ENCODE assay signal across 3 cellular contexts in the genomic region with DNA sequence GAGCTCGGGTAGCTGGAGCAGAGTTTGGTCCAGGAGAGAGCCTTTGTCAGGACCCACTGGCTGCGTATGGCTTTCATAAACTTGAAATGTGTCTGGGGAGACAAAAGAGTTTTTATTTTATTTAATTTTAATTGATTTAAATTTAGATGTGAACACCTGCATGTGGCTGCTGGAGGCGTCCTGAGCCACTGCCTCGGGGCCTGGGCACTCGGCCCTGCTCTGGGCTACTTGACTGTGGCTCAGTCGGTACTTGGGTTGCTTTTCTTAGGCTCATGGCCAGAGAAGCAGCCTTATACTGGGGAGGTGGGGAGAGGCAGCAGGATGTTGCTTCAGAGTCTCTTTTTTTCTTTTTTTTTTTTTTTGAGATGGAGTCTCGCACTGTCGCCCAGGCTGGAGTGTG.
"Had no signal": no experiment of that assay in that cellular context is flagged by ENCODE, and none has a peak within 500 bp of the region (broad histone marks: within the 10 kb centered on the region; RNA-seq: fewer than 3 reads in every experiment).

No MANE protein-coding gene starts in this region.

- DNase-seq: GDM1, GF-D8 had no signal

- H3K4me3 ChIP-seq: GM12878 had no signal

- ATAC-seq: GM12878 had no signal
